8 cellular contexts compared by ENCODE assay signal in genomic region chr1:10211805-10212405, GRCh38. TPM values are rescaled to one million over a fixed set of nuclear protein-coding genes. Genes with fewer than 3 reads are reported as not detected.
DNase-seq lines count a peak whose midpoint lies in the region; ATAC-seq and TF ChIP-seq lines count a peak whose summit lies in the region.

No MANE protein-coding gene starts in this region.

- peak; percentile 67 for DNase-seq in DMS53 (lab: John Stamatoyannopoulos, UW)
- no peak for DNase-seq in DMS53 treated with DMSO at 0.1 percent for 48 hours (lab: John Stamatoyannopoulos, UW; ENCODE audit: unreplicated experiment)
- DNase-seq in NCI-H82 treated with DMSO at 0.1 percent for 48 hours (lab: John Stamatoyannopoulos, UW; ENCODE audit: unreplicated experiment), result peak; percentile 34
- DNase-seq in colonic mucosa, result peak; percentile 32

- intact Hi-C loops in colonic mucosa (cut with DNase I), result loop anchor here (5.0 kb wide), 1 partner anchor 125 kb away; no protein-coding TSS in a partner anchor

- ATAC-seq in GM18517 (IDR thresholded peaks at IDR 0.05; ENCODE audit: unreplicated experiment), result no peak
- ATAC-seq in HG03521 (IDR thresholded peaks at IDR 0.05; ENCODE audit: unreplicated experiment), result no peak
- no peak for ATAC-seq in HG02870 (IDR thresholded peaks at IDR 0.05; ENCODE audit: unreplicated experiment)

- TF ChIP-seq CTCF in colonic mucosa (IDR thresholded peaks at IDR 0.05), result no peak

- H3K9ac ChIP-seq in colonic mucosa (ENCODE audit: low read depth in 2 of 2, low read length in 2 of 2), result peak overlapping the region in 1 of 2 donors; percentile 98

- H3K4me1 ChIP-seq in colonic mucosa (no peaks in the 10 kb centered on the region), mononuclear cell (ENCODE audit: insufficient read depth, low read length) (peaks cover 48% of the 10 kb centered on the region)

- peak overlapping the region; percentile 93 for H3K27ac ChIP-seq in colonic mucosa

- H3K27me3 ChIP-seq in colonic mucosa (no peaks in the 10 kb centered on the region), mononuclear cell (ENCODE audit: insufficient read depth, low read length) (no peaks in the 10 kb centered on the region)

- H3K9me3 ChIP-seq in colonic mucosa, result no peaks in the 10 kb centered on the region
- no peaks in the 10 kb centered on the region for H3K9me3 ChIP-seq in mononuclear cell (ENCODE audit: low read depth, low read length)

- H3K4me3 ChIP-seq in colonic mucosa (peak overlapping the region; percentile 91), mononuclear cell (ENCODE audit: low read length) (peak overlapping the region; percentile 68)

- H3K36me3 ChIP-seq in colonic mucosa, result no peaks in the 10 kb centered on the region

RNA-seq across cellular contexts. Expression of gene KIF1B, which starts 1.5 kb away (rescaled TPM):
- 10 to 100 TPM; 39.7 to 47.4 TPM for total RNA-seq in colonic mucosa
- total RNA-seq in mononuclear cell, result 20.7 TPM
